8 cellular contexts compared by ENCODE assay signal in the genomic region with DNA sequence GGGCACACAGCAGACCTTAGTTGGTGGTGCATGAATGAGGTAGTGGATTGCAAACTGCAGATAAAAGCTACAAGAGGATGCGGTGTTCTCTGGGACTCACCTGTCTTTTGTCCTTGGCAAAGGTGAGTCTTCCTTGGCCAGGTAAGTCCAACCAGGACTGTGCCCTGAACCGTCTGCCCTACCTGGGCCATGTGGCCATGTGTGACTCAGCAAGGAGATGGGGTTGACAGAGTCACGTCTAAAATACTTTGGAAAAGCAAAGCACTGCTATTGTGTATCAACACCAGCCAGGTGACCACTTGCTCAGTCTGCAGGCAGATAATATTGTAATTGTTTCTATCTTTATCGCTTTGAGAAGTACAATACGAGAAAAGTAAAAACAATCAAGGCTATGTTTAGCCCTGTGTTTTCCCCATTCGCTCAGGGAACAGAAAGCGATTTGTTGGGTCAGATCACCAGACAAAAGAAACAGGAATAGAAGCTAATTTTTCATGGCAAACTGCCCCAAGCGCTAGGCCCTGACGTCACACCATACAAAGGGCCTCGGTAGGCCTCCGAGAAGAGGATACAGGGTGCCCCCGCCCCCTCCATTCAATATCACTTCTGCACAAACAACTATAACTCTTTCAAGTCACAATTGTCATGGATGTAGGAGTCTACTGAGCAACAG. TPM values are rescaled to one million over a fixed set of nuclear protein-coding genes. Genes with fewer than 3 reads are reported as not detected.
A peak's percentile ranks its signal among the peaks of the same experiment; 100 is the strongest.
DNase-seq lines count a peak whose midpoint lies in the region; ATAC-seq and TF ChIP-seq lines count a peak whose summit lies in the region.
"Had no signal": no experiment of that assay in that cellular context is flagged by ENCODE, and none has a peak within 500 bp of the region (broad histone marks: within the 10 kb centered on the region; RNA-seq: fewer than 3 reads in every experiment).

No MANE protein-coding gene starts in this region.

- peak overlapping the region; percentile 85 for H3K27ac ChIP-seq in KOPT-K1 (ENCODE audit: low read depth, low read length, poor library complexity, severe bottlenecking)
- H3K27ac ChIP-seq in coronary artery = peak overlapping the region; percentile 41 to 80
- H3K27ac ChIP-seq in temporal lobe (ENCODE audit: low read depth, low read length) = peak overlapping the region; percentile 98

- no peak overlapping the region for H3K4me3 ChIP-seq in coronary artery

- ATAC-seq in GM21423 (IDR thresholded peaks at IDR 0.05; ENCODE audit: unreplicated experiment) = no peak
- ATAC-seq in HG02763 (IDR thresholded peaks at IDR 0.05; ENCODE audit: unreplicated experiment) = no peak

- no peak for DNase-seq in coronary artery (ENCODE audit: low spot score)
- DNase-seq in medulla oblongata (ENCODE audit: extremely low spot score) = peak; percentile 97
- no peak for DNase-seq in DMS153 (lab: John Stamatoyannopoulos, UW)
- DNase-seq: stimulated activated CD4-positive, alpha-beta T cell treated with anti-CD3 and anti-CD28 coated beads, Interleukin-2, amount 100 ng/mL, for 48 hours had no signal

- TF ChIP-seq CTCF in coronary artery (IDR thresholded peaks at IDR 0.05) = no peak

- H3K36me3 ChIP-seq in KOPT-K1 (ENCODE audit: insufficient read depth, low read length) = peaks cover 23% of the 10 kb centered on the region

- H3K9me3 ChIP-seq in KOPT-K1 (ENCODE audit: insufficient read depth, low read length, poor library complexity, severe bottlenecking) = no peaks in the 10 kb centered on the region

RNA-seq across cellular contexts. Expression of gene FAM53B, which starts 57.3 kb away (rescaled TPM):
- total RNA-seq in temporal lobe = 17.0 TPM
